Comparison of ENCODE assay signal across 19 cellular contexts in genomic region chr22:47102081-47102480, GRCh38.
A peak's percentile ranks its signal among the peaks of the same experiment; 100 is the strongest.
DNase-seq lines count a peak whose midpoint lies in the region; TF ChIP-seq lines count a peak whose summit lies in the region.
"Had no signal": no experiment of that assay in that cellular context is flagged by ENCODE, and none has a peak within 500 bp of the region (broad histone marks: within the 10 kb centered on the region; RNA-seq: fewer than 3 reads in every experiment).

No MANE protein-coding gene starts in this region.

- H2AFZ ChIP-seq in hepatocyte (no peak overlapping the region), trophoblast cell (ENCODE audit: insufficient read depth, low read length, poor library complexity) (peak overlapping the region; percentile 44)

- peak overlapping the region; percentile 18 for H3K27ac ChIP-seq in VCaP
- H3K27ac ChIP-seq in hepatocyte: peak overlapping the region; percentile 89
- peak overlapping the region; percentile 88 for H3K27ac ChIP-seq in trophoblast cell (ENCODE audit: low read depth, low read length)
- H3K27ac ChIP-seq in WERI-Rb-1: no peak overlapping the region
- H3K27ac ChIP-seq: A549, Peyer's patch had no signal

- H3K9me2 ChIP-seq in hepatocyte (replicated peaks; ENCODE audit: insufficient read depth): no peaks in the 10 kb centered on the region

- H4K12ac ChIP-seq in trophoblast cell (ENCODE audit: low read depth, low read length): peak overlapping the region; percentile 31

- H3K79me1 ChIP-seq in trophoblast cell (ENCODE audit: low read length): peaks cover 17% of the 10 kb centered on the region

- H3K23ac ChIP-seq in trophoblast cell (ENCODE audit: low read length): no peak overlapping the region

- TF ChIP-seq CTCF in GM13976 (IDR thresholded peaks at IDR 0.05; ENCODE audit: borderline replicate concordance, control extremely low read depth, extremely low read depth, insufficient read depth, missing control alignments) (no peak), VCaP (conservative IDR thresholded peaks at IDR 0.05) (no peak), hepatocyte (IDR thresholded peaks at IDR 0.05; ENCODE audit: poor library complexity) (no peak), WERI-Rb-1 (IDR thresholded peaks at IDR 0.05; ENCODE audit: low read depth, low read length) (no peak)

- peak overlapping the region; percentile 80 for H4K8ac ChIP-seq in trophoblast cell (ENCODE audit: low read depth, low read length)

- peak overlapping the region; percentile 92 for H2BK12ac ChIP-seq in trophoblast cell (ENCODE audit: low read length)

- H3K27me3 ChIP-seq in hepatocyte (no peaks in the 10 kb centered on the region), trophoblast cell (ENCODE audit: insufficient read depth, low read length) (no peaks in the 10 kb centered on the region), WERI-Rb-1 (ENCODE audit: insufficient read depth, low read depth, severe bottlenecking) (no peaks in the 10 kb centered on the region)
- H3K27me3 ChIP-seq: Peyer's patch had no signal

- DNase-seq in GM13976 (ENCODE audit: low spot score): peak; percentile 16
- peak; percentile 7 for DNase-seq in hepatocyte (ENCODE audit: low spot score)
- peak; percentile 81 to 88 for DNase-seq in trophoblast cell
- DNase-seq in G401 (ENCODE audit: low spot score): no peak
- DNase-seq in NCI-H1105 (lab: John Stamatoyannopoulos, UW): no peak
- no peak for DNase-seq in WERI-Rb-1
- no peak for DNase-seq in DMS114 treated with DMSO at 0.1 percent for 48 hours (lab: John Stamatoyannopoulos, UW; ENCODE audit: unreplicated experiment)
- DNase-seq: C1 segment of cervical spinal cord, DMS 273 treated with DMSO at 0.1 percent for 48 hours, KG1, NCI-H1048, NCI-H146, NCI-H2081, NCI-H510A, NCI-H82, Peyer's patch had no signal

- H2AK5ac ChIP-seq in trophoblast cell (ENCODE audit: low read length): peak overlapping the region; percentile 65

- H3K14ac ChIP-seq in trophoblast cell (ENCODE audit: low read length): peak overlapping the region; percentile 46

- H3K4me3 ChIP-seq in hepatocyte (no peak overlapping the region), trophoblast cell (ENCODE audit: low read depth, low read length) (no peak overlapping the region), WERI-Rb-1 (ENCODE audit: low read depth, low read length) (no peak overlapping the region)
- H3K4me3 ChIP-seq: A549, HAP-1, Peyer's patch had no signal

- in situ Hi-C loops in GM13976 (cut with MboI; ENCODE audit: low sequenced_read_pairs, unreplicated experiment): no loop called here
- in situ Hi-C loops in G401 (cut with HindIII; ENCODE audit: low sequenced_read_pairs): no loop called here

- no peak overlapping the region for H3K9ac ChIP-seq in trophoblast cell (ENCODE audit: low read length)

- peak overlapping the region; percentile 33 for H3K4me2 ChIP-seq in hepatocyte
- peak overlapping the region; percentile 29 for H3K4me2 ChIP-seq in trophoblast cell (ENCODE audit: low read length)

- peak overlapping the region; percentile 86 for H3K18ac ChIP-seq in trophoblast cell (ENCODE audit: low read length)

- H2BK120ac ChIP-seq in trophoblast cell (ENCODE audit: insufficient read depth, low read length, poor library complexity): peak overlapping the region; percentile 70

- H4K91ac ChIP-seq in trophoblast cell (ENCODE audit: low read depth, low read length): peak overlapping the region; percentile 41

- H3K36me3 ChIP-seq in hepatocyte (replicated peaks; ENCODE audit: insufficient read depth, low read depth) (no peaks in the 10 kb centered on the region), trophoblast cell (ENCODE audit: control insufficient read depth in 1 of 2, insufficient read depth in 2 of 2, low read length in 2 of 2) (no peaks in the 10 kb centered on the region), WERI-Rb-1 (no peaks in the 10 kb centered on the region)
- H3K36me3 ChIP-seq: HAP-1, Peyer's patch had no signal

- no peaks in the 10 kb centered on the region for H3K9me3 ChIP-seq in hepatocyte (ENCODE audit: low read depth)
- no peaks in the 10 kb centered on the region for H3K9me3 ChIP-seq in trophoblast cell (ENCODE audit: insufficient read depth, low read depth, low read length)
- no peaks in the 10 kb centered on the region for H3K9me3 ChIP-seq in WERI-Rb-1 (ENCODE audit: severe bottlenecking)
- H3K9me3 ChIP-seq: A549, HAP-1, Peyer's patch had no signal

- H3K4me1 ChIP-seq in hepatocyte (ENCODE audit: insufficient read depth): peaks cover 15% of the 10 kb centered on the region
- H3K4me1 ChIP-seq in trophoblast cell (ENCODE audit: control insufficient read depth in 1 of 2, insufficient read depth in 2 of 2, low read length in 2 of 2): peaks cover 23 to 33% of the 10 kb centered on the region in 2 experiments
- H3K4me1 ChIP-seq: HAP-1, Peyer's patch had no signal

- no peak overlapping the region for H3K4ac ChIP-seq in trophoblast cell (ENCODE audit: low read depth, low read length)

- no peaks in the 10 kb centered on the region for H4K20me1 ChIP-seq in hepatocyte (ENCODE audit: insufficient read depth, poor library complexity, severe bottlenecking)

- H3K79me2 ChIP-seq in hepatocyte (no peaks in the 10 kb centered on the region), trophoblast cell (ENCODE audit: control insufficient read depth, insufficient read depth, low read length, poor library complexity) (peaks cover 4% of the 10 kb centered on the region)

- peak overlapping the region; percentile 77 for H2BK5ac ChIP-seq in trophoblast cell (ENCODE audit: low read depth, low read length, poor library complexity)

- 79% methylated on average over 12 of the region's 12 CpGs for WGBS in hepatocyte (ENCODE audit: low lambda C conversion rate, missing lambda C conversion rate)
- WGBS in trophoblast cell (ENCODE audit: extremely low coverage, insufficient coverage, insufficient read length): no CpG with 5 or more reads among the region's 12 CpGs

Comparison
In these comparisons a context has a peak if more than half of its experiments do, and no peak if none do; other contexts are left out.
1. DNase-seq: peak in GM13976 (single experiment), hepatocyte (single experiment) and trophoblast cell (2 of 2); none in G401 (single experiment), NCI-H1105 (single experiment), WERI-Rb-1 (single experiment) and DMS114 treated with DMSO at 0.1 percent for 48 hours (single experiment).